22 cellular contexts compared by ENCODE assay signal in genomic region chr12:127236491-127236890, GRCh38.
"Had no signal": no experiment of that assay in that cellular context is flagged by ENCODE, and none has a peak within 500 bp of the region (broad histone marks: within the 10 kb centered on the region; RNA-seq: fewer than 3 reads in every experiment).

No MANE protein-coding gene starts in this region.

- H3K4me1 ChIP-seq: colonic mucosa, gastroesophageal sphincter, parathyroid adenoma, testis, tibial artery, upper lobe of left lung, uterus had no signal

- H3K36me3 ChIP-seq: colonic mucosa, gastroesophageal sphincter, heart left ventricle, tibial artery, upper lobe of left lung, uterus had no signal

- H3K4me2 ChIP-seq: hepatocyte had no signal

- H3K9me3 ChIP-seq: colonic mucosa, heart left ventricle, testis, tibial artery, upper lobe of left lung, uterus had no signal

- H3K27me3 ChIP-seq: colonic mucosa, foreskin keratinocyte, hepatocyte, testis, tibial artery, upper lobe of left lung, uterus had no signal

- H2AFZ ChIP-seq: hepatocyte, parathyroid adenoma had no signal

- H3K27ac ChIP-seq: colonic mucosa, epithelial cell of prostate, foreskin keratinocyte, gastroesophageal sphincter, hepatocyte, parathyroid adenoma, testis, tibial artery, upper lobe of left lung, uterus had no signal

- H3K9ac ChIP-seq: parathyroid adenoma had no signal

- DNase-seq: colonic mucosa; effector CD8-positive, alpha-beta T cell; foreskin keratinocyte; heart left ventricle; naive B cell; stimulated activated CD4-positive, alpha-beta T cell treated with anti-CD3 and anti-CD28 coated beads, Interleukin-4, amount 100 ng/mL, for 4 hours; stimulated activated naive CD8-positive, alpha-beta T cell treated with anti-CD3 and anti-CD28 coated beads, Interleukin-15, Interleukin-2, amounts not matched to agents 100 U/mL and 50 U/mL, for 24 hours; substantia nigra; testis; tibial artery; upper lobe of left lung; uterus had no signal

- H3K4me3 ChIP-seq: colonic mucosa, gastroesophageal sphincter, hepatocyte, lung, testis, tibial artery, upper lobe of left lung, uterus had no signal

- FAIRE-seq: kidney had no signal

- ATAC-seq: esophagus mucosa; foreskin keratinocyte; gastroesophageal sphincter; heart left ventricle; left lobe of liver; natural killer cell treated with Interleukin-12 subunit alpha and Interleukin-12 subunit beta and Interleukin-15 and Interleukin-18, amount 100 ng/mL, for 72 hours; stimulated activated memory B cell treated with anti-CD40 and anti-IgM and Interleukin-4, amounts not matched to agents 10 μg/mL and 1 μg/mL and 100 μg/mL, for 72 hours; stimulated activated naive CD8-positive, alpha-beta T cell treated with anti-CD3 and anti-CD28 coated beads, Interleukin-15, Interleukin-2, amounts not matched to agents 100 U/mL and 50 U/mL, for 24 hours had no signal

- H3K79me2 ChIP-seq: hepatocyte, parathyroid adenoma had no signal
